Comparison of ENCODE assay signal across 17 cellular contexts in genomic region chr5:78706825-78707224, GRCh38.
"Had no signal": no experiment of that assay in that cellular context is flagged by ENCODE, and none has a peak within 500 bp of the region (broad histone marks: within the 10 kb centered on the region; RNA-seq: fewer than 3 reads in every experiment).

No MANE protein-coding gene starts in this region.

- H3K4me3 Mint-ChIP-seq: activated naive CD8-positive, alpha-beta T cell treated with anti-CD3 and anti-CD28 coated beads, Interleukin-2, amount 50 U/mL, for 24 hours; neural crest cell had no signal

- H3K27me3 Mint-ChIP-seq: activated naive CD8-positive, alpha-beta T cell treated with anti-CD3 and anti-CD28 coated beads, Interleukin-2, amount 50 U/mL, for 24 hours had no signal

- H3K4me3 ChIP-seq: body of pancreas, dorsolateral prefrontal cortex, esophagus squamous epithelium, gastroesophageal sphincter, pancreas, skin epidermis, thyroid gland, vagina had no signal

- H3K4me1 Mint-ChIP-seq: activated naive CD8-positive, alpha-beta T cell treated with anti-CD3 and anti-CD28 coated beads, Interleukin-2, amount 50 U/mL, for 24 hours; neural crest cell had no signal

- ATAC-seq: activated naive CD8-positive, alpha-beta T cell treated with anti-CD3 and anti-CD28 coated beads, Interleukin-2, amount 50 U/mL, for 24 hours; body of pancreas; gastroesophageal sphincter; left ventricle myocardium superior; pancreas had no signal

- H3K27ac ChIP-seq: body of pancreas, dorsolateral prefrontal cortex, esophagus squamous epithelium, gastroesophageal sphincter, pancreas, skin epidermis, thyroid gland, vagina had no signal

- H3K9me3 ChIP-seq: body of pancreas, esophagus squamous epithelium, gastroesophageal sphincter, pancreas, thyroid gland, vagina had no signal

- H3K36me3 ChIP-seq: esophagus squamous epithelium, gastroesophageal sphincter, pancreas, thyroid gland, vagina had no signal

- H3K27ac Mint-ChIP-seq: activated naive CD8-positive, alpha-beta T cell treated with anti-CD3 and anti-CD28 coated beads, Interleukin-2, amount 50 U/mL, for 24 hours had no signal

- FAIRE-seq: endometrium, kidney, pancreas had no signal

- DNase-seq: activated CD4-positive, alpha-beta T cell treated with anti-CD3 and anti-CD28 coated beads for 48 hours; activated naive CD4-positive, alpha-beta T cell treated with Interleukin-2 at 50 U/mL for 16 hours; activated naive CD8-positive, alpha-beta T cell treated with anti-CD3 and anti-CD28 coated beads, Interleukin-2, amount 50 U/mL, for 24 hours; body of pancreas; dorsolateral prefrontal cortex; esophagus squamous epithelium; kidney; left ventricle myocardium superior; mesendoderm; pancreas; T-helper 1 cell; thyroid gland had no signal

- H3K4me1 ChIP-seq: esophagus squamous epithelium, gastroesophageal sphincter, thyroid gland, vagina had no signal

- H3K27me3 ChIP-seq: body of pancreas, dorsolateral prefrontal cortex, esophagus squamous epithelium, gastroesophageal sphincter, pancreas, thyroid gland, vagina had no signal
